In the genomic region with DNA sequence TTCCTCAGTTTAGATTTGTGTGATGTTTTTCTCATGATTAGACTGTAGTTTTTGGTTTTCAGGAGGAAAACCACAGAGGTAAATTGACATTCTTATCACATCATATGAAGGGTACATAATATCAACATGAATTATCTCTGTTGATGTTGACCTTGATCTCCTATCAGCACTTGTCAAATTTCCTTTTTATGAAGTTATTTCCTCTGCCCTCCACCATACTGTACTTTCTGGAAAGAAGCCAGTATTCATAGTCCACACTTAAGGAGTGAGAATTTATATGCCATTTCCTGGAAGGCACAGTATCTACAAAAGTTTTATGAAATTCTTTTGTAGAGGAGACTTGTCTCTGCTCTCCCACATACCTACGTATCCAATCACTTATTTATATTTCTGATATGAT, we compare ENCODE assay signal across 22 cellular contexts.
"Had no signal": no experiment of that assay in that cellular context is flagged by ENCODE, and none has a peak within 500 bp of the region (broad histone marks: within the 10 kb centered on the region; RNA-seq: fewer than 3 reads in every experiment).

No MANE protein-coding gene starts in this region.

- H3K9me3 ChIP-seq: SK-N-SH had no signal

- H3K27ac ChIP-seq: KMS-11 had no signal

- H3K4me3 ChIP-seq: K562 had no signal

- DNase-seq: IMR-90, MV-4-11, NCI-H1048, NCI-H1105, NCI-H1417, NCI-H1436 treated with DMSO at 0.1 percent for 48 hours, NCI-H1694, NCI-H187 treated with DMSO at 0.1 percent for 48 hours, NCI-H2029 treated with DMSO at 0.1 percent for 48 hours, NCI-H2107, NCI-H2227 treated with DMSO at 0.1 percent for 48 hours, NCI-H524, NCI-H526 treated with DMSO at 0.1 percent for 48 hours, NCI-H774, Right ventricle myocardium superior, RPMI8226, SIG-M5, SK-N-SH, SW 1271 had no signal

- H3K9ac ChIP-seq: KMS-11, SK-N-SH had no signal

- FAIRE-seq: HepG2, K562 had no signal

- H3K4me2 ChIP-seq: KMS-11, SK-N-SH had no signal

- ATAC-seq: HepG2, K562 had no signal
